In the genomic region with DNA sequence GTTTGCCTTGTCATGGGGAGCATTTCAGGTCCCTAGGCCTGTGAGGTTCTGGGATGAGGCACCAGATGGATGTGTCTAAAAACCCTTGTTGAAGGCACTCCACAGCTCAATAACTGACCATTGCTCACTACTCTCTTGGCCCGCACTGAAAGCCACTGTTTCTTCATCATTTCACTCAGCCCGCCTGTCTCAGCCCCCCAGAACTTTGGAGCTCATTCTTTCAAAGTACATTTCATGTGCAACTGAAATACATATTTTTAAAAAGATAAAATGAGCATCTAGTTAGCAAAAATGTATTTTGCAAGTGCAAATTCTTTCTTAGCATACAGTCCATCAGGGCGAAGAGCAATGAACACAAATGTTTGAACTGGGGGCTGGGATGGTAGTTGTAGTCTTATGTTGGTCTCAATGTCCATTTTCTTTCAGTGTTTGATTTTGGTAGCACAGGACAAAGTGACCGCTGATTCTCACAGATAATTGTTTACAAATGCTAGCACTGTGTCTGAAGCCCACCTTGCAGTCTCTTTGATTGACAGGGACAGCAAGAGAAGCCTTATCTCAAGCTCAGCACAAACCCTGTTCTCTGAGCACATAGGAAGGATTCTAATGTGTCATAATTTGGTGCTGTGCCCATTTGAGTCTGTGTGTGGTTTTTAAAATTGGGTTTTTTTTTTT, we compare ENCODE assay signal across 1 cellular context.
TF ChIP-seq lines count a peak whose summit lies in the region.

No MANE protein-coding gene starts in this region.

TF ChIP-seq in HepG2, 621 proteins besides CTCF, POLR2A, EP300 and RAD21 (continued from another document and continues in another):
- TF ChIP-seq, protein P1, sequence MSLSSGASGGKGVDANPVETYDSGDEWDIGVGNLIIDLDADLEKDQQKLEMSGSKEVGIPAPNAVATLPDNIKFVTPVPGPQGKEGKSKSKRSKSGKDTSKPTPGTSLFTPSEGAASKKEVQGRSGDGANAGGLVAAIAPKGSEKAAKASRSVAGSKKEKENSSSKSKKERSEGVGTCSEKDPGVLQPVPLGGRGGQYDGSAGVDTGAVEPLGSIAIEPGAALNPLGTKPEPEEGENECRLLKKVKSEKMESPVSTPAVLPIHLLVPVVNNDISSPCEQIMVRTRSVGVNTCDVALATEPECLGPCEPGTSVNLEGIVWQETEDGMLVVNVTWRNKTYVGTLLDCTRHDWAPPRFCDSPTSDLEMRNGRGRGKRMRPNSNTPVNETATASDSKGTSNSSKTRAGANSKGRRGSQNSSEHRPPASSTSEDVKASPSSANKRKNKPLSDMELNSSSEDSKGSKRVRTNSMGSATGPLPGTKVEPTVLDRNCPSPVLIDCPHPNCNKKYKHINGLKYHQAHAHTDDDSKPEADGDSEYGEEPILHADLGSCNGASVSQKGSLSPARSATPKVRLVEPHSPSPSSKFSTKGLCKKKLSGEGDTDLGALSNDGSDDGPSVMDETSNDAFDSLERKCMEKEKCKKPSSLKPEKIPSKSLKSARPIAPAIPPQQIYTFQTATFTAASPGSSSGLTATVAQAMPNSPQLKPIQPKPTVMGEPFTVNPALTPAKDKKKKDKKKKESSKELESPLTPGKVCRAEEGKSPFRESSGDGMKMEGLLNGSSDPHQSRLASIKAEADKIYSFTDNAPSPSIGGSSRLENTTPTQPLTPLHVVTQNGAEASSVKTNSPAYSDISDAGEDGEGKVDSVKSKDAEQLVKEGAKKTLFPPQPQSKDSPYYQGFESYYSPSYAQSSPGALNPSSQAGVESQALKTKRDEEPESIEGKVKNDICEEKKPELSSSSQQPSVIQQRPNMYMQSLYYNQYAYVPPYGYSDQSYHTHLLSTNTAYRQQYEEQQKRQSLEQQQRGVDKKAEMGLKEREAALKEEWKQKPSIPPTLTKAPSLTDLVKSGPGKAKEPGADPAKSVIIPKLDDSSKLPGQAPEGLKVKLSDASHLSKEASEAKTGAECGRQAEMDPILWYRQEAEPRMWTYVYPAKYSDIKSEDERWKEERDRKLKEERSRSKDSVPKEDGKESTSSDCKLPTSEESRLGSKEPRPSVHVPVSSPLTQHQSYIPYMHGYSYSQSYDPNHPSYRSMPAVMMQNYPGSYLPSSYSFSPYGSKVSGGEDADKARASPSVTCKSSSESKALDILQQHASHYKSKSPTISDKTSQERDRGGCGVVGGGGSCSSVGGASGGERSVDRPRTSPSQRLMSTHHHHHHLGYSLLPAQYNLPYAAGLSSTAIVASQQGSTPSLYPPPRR (CRISPR knock-in tag; IDR thresholded peaks at IDR 0.05; ENCODE audit: borderline replicate concordance), result peak; percentile 72; the same call in 1 of the 2 replicates
- TF ChIP-seq, protein P2, sequence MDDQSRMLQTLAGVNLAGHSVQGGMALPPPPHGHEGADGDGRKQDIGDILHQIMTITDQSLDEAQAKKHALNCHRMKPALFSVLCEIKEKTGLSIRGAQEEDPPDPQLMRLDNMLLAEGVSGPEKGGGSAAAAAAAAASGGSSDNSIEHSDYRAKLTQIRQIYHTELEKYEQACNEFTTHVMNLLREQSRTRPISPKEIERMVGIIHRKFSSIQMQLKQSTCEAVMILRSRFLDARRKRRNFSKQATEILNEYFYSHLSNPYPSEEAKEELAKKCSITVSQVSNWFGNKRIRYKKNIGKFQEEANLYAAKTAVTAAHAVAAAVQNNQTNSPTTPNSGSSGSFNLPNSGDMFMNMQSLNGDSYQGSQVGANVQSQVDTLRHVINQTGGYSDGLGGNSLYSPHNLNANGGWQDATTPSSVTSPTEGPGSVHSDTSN (CRISPR knock-in tag; IDR thresholded peaks at IDR 0.05; ENCODE audit: borderline replicate concordance), result peak; percentile 75; the same call in 1 of the 2 replicates
- TF ChIP-seq FOXK1 (CRISPR knock-in tag; IDR thresholded peaks at IDR 0.05; ENCODE audit: borderline replicate concordance, low read depth) (0 out of 2 replicates have a peak, but pooled peaks have one; percentile 6), ZNF121 (CRISPR knock-in tag; IDR thresholded peaks at IDR 0.05) (0 out of 2 replicates have a peak, but pooled peaks have one; percentile 15), ZNF775 (CRISPR knock-in tag; IDR thresholded peaks at IDR 0.05; ENCODE audit: borderline replicate concordance) (0 out of 2 replicates have a peak, but pooled peaks have one; percentile 16), ZNF124 (CRISPR knock-in tag; IDR thresholded peaks at IDR 0.05) (0 out of 2 replicates have a peak, but pooled peaks have one; percentile 23), ISL2 (CRISPR knock-in tag; IDR thresholded peaks at IDR 0.05) (peak; percentile 58; the same call in 1 of the 2 replicates), SOX5 (CRISPR knock-in tag; IDR thresholded peaks at IDR 0.05; ENCODE audit: borderline replicate concordance) (peak; percentile 78), EZH2 (conservative IDR thresholded peaks at IDR 0.05; ENCODE audit: low read depth, low read length) (no peak), ZNF792 (CRISPR knock-in tag; IDR thresholded peaks at IDR 0.05) (peak; percentile 100), ZNF382 (CRISPR knock-in tag; IDR thresholded peaks at IDR 0.05; ENCODE audit: borderline replicate concordance) (no peak), PHF8 (CRISPR knock-in tag; IDR thresholded peaks at IDR 0.05) (0 out of 2 replicates have a peak, but pooled peaks have one; percentile 6), ZNF331 (CRISPR knock-in tag; IDR thresholded peaks at IDR 0.05) (peak; percentile 37; the same call in 1 of the 2 replicates)
- TF ChIP-seq, protein P3, sequence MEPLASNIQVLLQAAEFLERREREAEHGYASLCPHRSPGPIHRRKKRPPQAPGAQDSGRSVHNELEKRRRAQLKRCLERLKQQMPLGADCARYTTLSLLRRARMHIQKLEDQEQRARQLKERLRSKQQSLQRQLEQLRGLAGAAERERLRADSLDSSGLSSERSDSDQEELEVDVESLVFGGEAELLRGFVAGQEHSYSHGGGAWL (CRISPR knock-in tag; IDR thresholded peaks at IDR 0.05), result no peak
- TF ChIP-seq, protein P4, sequence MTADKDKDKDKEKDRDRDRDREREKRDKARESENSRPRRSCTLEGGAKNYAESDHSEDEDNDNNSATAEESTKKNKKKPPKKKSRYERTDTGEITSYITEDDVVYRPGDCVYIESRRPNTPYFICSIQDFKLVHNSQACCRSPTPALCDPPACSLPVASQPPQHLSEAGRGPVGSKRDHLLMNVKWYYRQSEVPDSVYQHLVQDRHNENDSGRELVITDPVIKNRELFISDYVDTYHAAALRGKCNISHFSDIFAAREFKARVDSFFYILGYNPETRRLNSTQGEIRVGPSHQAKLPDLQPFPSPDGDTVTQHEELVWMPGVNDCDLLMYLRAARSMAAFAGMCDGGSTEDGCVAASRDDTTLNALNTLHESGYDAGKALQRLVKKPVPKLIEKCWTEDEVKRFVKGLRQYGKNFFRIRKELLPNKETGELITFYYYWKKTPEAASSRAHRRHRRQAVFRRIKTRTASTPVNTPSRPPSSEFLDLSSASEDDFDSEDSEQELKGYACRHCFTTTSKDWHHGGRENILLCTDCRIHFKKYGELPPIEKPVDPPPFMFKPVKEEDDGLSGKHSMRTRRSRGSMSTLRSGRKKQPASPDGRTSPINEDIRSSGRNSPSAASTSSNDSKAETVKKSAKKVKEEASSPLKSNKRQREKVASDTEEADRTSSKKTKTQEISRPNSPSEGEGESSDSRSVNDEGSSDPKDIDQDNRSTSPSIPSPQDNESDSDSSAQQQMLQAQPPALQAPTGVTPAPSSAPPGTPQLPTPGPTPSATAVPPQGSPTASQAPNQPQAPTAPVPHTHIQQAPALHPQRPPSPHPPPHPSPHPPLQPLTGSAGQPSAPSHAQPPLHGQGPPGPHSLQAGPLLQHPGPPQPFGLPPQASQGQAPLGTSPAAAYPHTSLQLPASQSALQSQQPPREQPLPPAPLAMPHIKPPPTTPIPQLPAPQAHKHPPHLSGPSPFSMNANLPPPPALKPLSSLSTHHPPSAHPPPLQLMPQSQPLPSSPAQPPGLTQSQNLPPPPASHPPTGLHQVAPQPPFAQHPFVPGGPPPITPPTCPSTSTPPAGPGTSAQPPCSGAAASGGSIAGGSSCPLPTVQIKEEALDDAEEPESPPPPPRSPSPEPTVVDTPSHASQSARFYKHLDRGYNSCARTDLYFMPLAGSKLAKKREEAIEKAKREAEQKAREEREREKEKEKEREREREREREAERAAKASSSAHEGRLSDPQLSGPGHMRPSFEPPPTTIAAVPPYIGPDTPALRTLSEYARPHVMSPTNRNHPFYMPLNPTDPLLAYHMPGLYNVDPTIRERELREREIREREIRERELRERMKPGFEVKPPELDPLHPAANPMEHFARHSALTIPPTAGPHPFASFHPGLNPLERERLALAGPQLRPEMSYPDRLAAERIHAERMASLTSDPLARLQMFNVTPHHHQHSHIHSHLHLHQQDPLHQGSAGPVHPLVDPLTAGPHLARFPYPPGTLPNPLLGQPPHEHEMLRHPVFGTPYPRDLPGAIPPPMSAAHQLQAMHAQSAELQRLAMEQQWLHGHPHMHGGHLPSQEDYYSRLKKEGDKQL (CRISPR knock-in tag; IDR thresholded peaks at IDR 0.05; ENCODE audit: low read depth), result peak; percentile 7; the same call in 1 of the 2 replicates
- TF ChIP-seq, protein P5, sequence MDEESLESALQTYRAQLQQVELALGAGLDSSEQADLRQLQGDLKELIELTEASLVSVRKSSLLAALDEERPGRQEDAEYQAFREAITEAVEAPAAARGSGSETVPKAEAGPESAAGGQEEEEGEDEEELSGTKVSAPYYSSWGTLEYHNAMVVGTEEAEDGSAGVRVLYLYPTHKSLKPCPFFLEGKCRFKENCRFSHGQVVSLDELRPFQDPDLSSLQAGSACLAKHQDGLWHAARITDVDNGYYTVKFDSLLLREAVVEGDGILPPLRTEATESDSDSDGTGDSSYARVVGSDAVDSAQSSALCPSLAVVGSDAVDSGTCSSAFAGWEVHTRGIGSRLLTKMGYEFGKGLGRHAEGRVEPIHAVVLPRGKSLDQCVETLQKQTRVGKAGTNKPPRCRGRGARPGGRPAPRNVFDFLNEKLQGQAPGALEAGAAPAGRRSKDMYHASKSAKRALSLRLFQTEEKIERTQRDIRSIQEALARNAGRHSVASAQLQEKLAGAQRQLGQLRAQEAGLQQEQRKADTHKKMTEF (CRISPR knock-in tag; IDR thresholded peaks at IDR 0.05), result peak; percentile 35
- TF ChIP-seq, protein P6, sequence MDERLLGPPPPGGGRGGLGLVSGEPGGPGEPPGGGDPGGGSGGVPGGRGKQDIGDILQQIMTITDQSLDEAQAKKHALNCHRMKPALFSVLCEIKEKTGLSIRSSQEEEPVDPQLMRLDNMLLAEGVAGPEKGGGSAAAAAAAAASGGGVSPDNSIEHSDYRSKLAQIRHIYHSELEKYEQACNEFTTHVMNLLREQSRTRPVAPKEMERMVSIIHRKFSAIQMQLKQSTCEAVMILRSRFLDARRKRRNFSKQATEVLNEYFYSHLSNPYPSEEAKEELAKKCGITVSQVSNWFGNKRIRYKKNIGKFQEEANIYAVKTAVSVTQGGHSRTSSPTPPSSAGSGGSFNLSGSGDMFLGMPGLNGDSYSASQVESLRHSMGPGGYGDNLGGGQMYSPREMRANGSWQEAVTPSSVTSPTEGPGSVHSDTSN (CRISPR knock-in tag; IDR thresholded peaks at IDR 0.05), result peak; percentile 93
- TF ChIP-seq, protein P7, sequence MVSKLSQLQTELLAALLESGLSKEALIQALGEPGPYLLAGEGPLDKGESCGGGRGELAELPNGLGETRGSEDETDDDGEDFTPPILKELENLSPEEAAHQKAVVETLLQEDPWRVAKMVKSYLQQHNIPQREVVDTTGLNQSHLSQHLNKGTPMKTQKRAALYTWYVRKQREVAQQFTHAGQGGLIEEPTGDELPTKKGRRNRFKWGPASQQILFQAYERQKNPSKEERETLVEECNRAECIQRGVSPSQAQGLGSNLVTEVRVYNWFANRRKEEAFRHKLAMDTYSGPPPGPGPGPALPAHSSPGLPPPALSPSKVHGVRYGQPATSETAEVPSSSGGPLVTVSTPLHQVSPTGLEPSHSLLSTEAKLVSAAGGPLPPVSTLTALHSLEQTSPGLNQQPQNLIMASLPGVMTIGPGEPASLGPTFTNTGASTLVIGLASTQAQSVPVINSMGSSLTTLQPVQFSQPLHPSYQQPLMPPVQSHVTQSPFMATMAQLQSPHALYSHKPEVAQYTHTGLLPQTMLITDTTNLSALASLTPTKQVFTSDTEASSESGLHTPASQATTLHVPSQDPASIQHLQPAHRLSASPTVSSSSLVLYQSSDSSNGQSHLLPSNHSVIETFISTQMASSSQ (IDR thresholded peaks at IDR 0.05; ENCODE audit: low read depth), result peak; percentile 19; the same call in 1 of the 2 replicates
- TF ChIP-seq, protein P7 (CRISPR knock-in tag; IDR thresholded peaks at IDR 0.05; ENCODE audit: borderline replicate concordance), result peak; percentile 68; the same call in 1 of the 2 replicates
- TF ChIP-seq, protein P8, sequence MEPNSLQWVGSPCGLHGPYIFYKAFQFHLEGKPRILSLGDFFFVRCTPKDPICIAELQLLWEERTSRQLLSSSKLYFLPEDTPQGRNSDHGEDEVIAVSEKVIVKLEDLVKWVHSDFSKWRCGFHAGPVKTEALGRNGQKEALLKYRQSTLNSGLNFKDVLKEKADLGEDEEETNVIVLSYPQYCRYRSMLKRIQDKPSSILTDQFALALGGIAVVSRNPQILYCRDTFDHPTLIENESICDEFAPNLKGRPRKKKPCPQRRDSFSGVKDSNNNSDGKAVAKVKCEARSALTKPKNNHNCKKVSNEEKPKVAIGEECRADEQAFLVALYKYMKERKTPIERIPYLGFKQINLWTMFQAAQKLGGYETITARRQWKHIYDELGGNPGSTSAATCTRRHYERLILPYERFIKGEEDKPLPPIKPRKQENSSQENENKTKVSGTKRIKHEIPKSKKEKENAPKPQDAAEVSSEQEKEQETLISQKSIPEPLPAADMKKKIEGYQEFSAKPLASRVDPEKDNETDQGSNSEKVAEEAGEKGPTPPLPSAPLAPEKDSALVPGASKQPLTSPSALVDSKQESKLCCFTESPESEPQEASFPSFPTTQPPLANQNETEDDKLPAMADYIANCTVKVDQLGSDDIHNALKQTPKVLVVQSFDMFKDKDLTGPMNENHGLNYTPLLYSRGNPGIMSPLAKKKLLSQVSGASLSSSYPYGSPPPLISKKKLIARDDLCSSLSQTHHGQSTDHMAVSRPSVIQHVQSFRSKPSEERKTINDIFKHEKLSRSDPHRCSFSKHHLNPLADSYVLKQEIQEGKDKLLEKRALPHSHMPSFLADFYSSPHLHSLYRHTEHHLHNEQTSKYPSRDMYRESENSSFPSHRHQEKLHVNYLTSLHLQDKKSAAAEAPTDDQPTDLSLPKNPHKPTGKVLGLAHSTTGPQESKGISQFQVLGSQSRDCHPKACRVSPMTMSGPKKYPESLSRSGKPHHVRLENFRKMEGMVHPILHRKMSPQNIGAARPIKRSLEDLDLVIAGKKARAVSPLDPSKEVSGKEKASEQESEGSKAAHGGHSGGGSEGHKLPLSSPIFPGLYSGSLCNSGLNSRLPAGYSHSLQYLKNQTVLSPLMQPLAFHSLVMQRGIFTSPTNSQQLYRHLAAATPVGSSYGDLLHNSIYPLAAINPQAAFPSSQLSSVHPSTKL (CRISPR knock-in tag; IDR thresholded peaks at IDR 0.05), result peak; percentile 51
